20 cellular contexts compared by ENCODE assay signal in the genomic region with DNA sequence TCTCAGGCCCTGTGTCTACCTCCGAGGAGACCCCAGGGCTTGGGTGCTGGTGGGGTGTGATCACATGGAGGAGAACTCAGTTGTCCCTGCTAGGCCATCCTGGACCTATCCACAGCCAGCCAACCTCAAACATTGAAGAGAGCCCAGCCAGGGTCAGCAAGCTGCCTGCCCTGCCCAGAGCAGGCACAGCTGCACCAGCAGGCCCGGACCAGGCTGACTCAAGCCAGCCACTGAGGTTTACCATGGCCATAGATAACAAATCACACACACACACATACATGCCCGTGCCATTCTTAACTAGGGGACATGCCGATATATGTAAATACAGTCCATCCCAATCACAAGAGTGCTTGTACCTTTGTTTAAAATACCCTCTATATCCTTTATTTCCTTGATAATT.
"Had no signal": no experiment of that assay in that cellular context is flagged by ENCODE, and none has a peak within 500 bp of the region (broad histone marks: within the 10 kb centered on the region; RNA-seq: fewer than 3 reads in every experiment).

No MANE protein-coding gene starts in this region.

- DNase-seq: colonic mucosa; dermis blood vessel endothelial cell; effector memory CD8-positive, alpha-beta T cell; hypothalamus; left ventricle myocardium superior; naive thymus-derived CD4-positive, alpha-beta T cell; nephron progenitor cell; occipital lobe; ovary; spleen; stimulated activated CD4-positive, alpha-beta T cell treated with anti-CD3 and anti-CD28 coated beads, Interleukin-4, amount 100 ng/mL, for 4 hours; stimulated activated naive CD8-positive, alpha-beta T cell treated with anti-CD3 and anti-CD28 coated beads, Interleukin-15, Interleukin-2, amounts not matched to agents 100 U/mL and 50 U/mL, for 24 hours; substantia nigra; testis; tibial artery had no signal

- H3K27me3 ChIP-seq: colonic mucosa, ovary, testis, tibial artery, upper lobe of left lung had no signal

- H3K9me3 ChIP-seq: colonic mucosa, ovary, spleen, testis, tibial artery, upper lobe of left lung had no signal

- H3K36me3 ChIP-seq: colonic mucosa, ovary, spleen, tibial artery, upper lobe of left lung had no signal

- H3K4me1 ChIP-seq: colonic mucosa, spleen, upper lobe of left lung had no signal

- H3K4me3 ChIP-seq: colonic mucosa, lung, ovary, skin epidermis, spleen, testis, tibial artery, upper lobe of left lung had no signal

- H3K27ac ChIP-seq: colonic mucosa, ovary, skin epidermis, spleen, testis, upper lobe of left lung had no signal

- ATAC-seq: effector memory CD8-positive, alpha-beta T cell; left ventricle myocardium superior; naive thymus-derived CD4-positive, alpha-beta T cell; sciatic nerve; stimulated activated memory B cell treated with anti-CD40 and anti-IgM and Interleukin-4, amounts not matched to agents 10 μg/mL and 1 μg/mL and 100 μg/mL, for 72 hours; stimulated activated naive CD8-positive, alpha-beta T cell treated with anti-CD3 and anti-CD28 coated beads, Interleukin-15, Interleukin-2, amounts not matched to agents 100 U/mL and 50 U/mL, for 24 hours had no signal
